In the genomic region with DNA sequence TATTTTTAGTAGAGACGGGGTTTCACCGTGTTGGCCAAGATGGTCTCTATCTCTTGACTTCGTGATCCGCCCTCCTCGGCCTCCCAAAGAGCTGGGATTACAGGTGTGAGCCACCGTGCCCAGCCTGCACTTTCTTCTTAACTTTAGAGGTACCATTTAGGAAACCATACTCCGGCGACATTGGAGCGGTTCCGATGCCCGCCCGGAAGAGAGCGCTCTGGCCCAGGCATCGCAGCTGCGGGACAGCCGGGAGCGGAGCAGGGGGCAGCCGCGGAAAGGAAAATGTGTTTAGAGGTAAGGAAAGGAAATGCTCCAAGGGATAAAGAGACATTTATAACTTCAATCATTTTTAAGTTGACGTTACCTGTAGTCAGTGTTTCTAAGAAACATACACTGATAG, we compare ENCODE assay signal across 27 cellular contexts. TPM values are rescaled to one million over a fixed set of nuclear protein-coding genes. Genes with fewer than 3 reads are reported as not detected.
"Had no signal": no experiment of that assay in that cellular context is flagged by ENCODE, and none has a peak within 500 bp of the region (broad histone marks: within the 10 kb centered on the region; RNA-seq: fewer than 3 reads in every experiment).

No MANE protein-coding gene starts in this region.

- H3K36me3 Mint-ChIP-seq: mesothelial cell of epicardium had no signal

- H3K27ac Mint-ChIP-seq: activated CD8-positive, alpha-beta T cell treated with anti-CD3 and anti-CD28 coated beads for 36 hours; activated T-helper 2 cell treated with anti-CD3 and anti-CD28 coated beads, Interferon-gamma antibody, Interleukin-2, Interleukin-4, amounts not matched to agents 10 μg/mL and 5 μg/mL and 100 μg/mL, durations not matched to agents 14 hours and 24 hours and 36 hours; dendritic cell treated with granulocyte-macrophage colony-stimulating factor and Interleukin-4, amounts not matched to agents 40 ng/mL and 50 ng/mL, for 4 days; mesothelial cell of epicardium; nephron progenitor cell; progenitor cell of endocrine pancreas; stimulated activated naive CD8-positive, alpha-beta T cell treated with anti-CD3 and anti-CD28 coated beads, Interleukin-15, Interleukin-2, amounts not matched to agents 100 ng/mL and 50 ng/mL, for 24 hours had no signal

- H3K36me3 ChIP-seq: adrenal gland, esophagus muscularis mucosa, lower lobe of right lung, right atrium auricular region, transverse colon, vagina had no signal

- H3K27ac ChIP-seq: adrenal gland, esophagus muscularis mucosa, hepatocyte, lower lobe of right lung, right atrium auricular region, transverse colon, vagina had no signal

- H2AFZ ChIP-seq: hepatocyte had no signal

- H3K4me3 Mint-ChIP-seq: activated CD8-positive, alpha-beta T cell treated with anti-CD3 and anti-CD28 coated beads for 36 hours; dendritic cell treated with granulocyte-macrophage colony-stimulating factor and Interleukin-4, amounts not matched to agents 40 ng/mL and 50 ng/mL, for 4 days; mesothelial cell of epicardium; nephron progenitor cell; stimulated activated naive CD8-positive, alpha-beta T cell treated with anti-CD3 and anti-CD28 coated beads, Interleukin-15, Interleukin-2, amounts not matched to agents 100 ng/mL and 50 ng/mL, for 24 hours had no signal

- DNase-seq: activated CD8-positive, alpha-beta T cell treated with anti-CD3 and anti-CD28 coated beads for 36 hours; activated naive CD4-positive, alpha-beta T cell treated with Interleukin-2 at 50 U/mL for 16 hours; activated T-cell treated with anti-CD3 and anti-CD28 coated beads, Interleukin-2, amount 50 U/mL, for 1 hour; adrenal gland; effector CD8-positive, alpha-beta T cell; left cardiac atrium; lower lobe of right lung; nephron progenitor cell; occipital lobe; stimulated activated CD4-positive, alpha-beta T cell treated with anti-CD3 and anti-CD28 coated beads, Interleukin-2, amount 100 ng/mL, for 24 hours; SW 1271; transverse colon had no signal

- H3K9me3 ChIP-seq: adrenal gland, esophagus muscularis mucosa, lower lobe of right lung, right atrium auricular region, transverse colon, vagina had no signal

- H3K4me3 ChIP-seq: adrenal gland, esophagus muscularis mucosa, hepatocyte, lower lobe of right lung, right atrium auricular region, transverse colon, vagina had no signal

- ATAC-seq: activated CD8-positive, alpha-beta T cell treated with anti-CD3 and anti-CD28 coated beads for 36 hours; left cardiac atrium; lower lobe of right lung had no signal

- H3K9me3 Mint-ChIP-seq: activated CD8-positive, alpha-beta T cell treated with anti-CD3 and anti-CD28 coated beads for 36 hours; activated T-helper 2 cell treated with anti-CD3 and anti-CD28 coated beads, Interferon-gamma antibody, Interleukin-2, Interleukin-4, amounts not matched to agents 10 μg/mL and 5 μg/mL and 100 μg/mL, durations not matched to agents 14 hours and 24 hours and 36 hours; dendritic cell treated with granulocyte-macrophage colony-stimulating factor and Interleukin-4, amounts not matched to agents 40 ng/mL and 50 ng/mL, for 4 days; stimulated activated naive CD8-positive, alpha-beta T cell treated with anti-CD3 and anti-CD28 coated beads, Interleukin-15, Interleukin-2, amounts not matched to agents 100 ng/mL and 50 ng/mL, for 24 hours had no signal

- H3K4me2 ChIP-seq: hepatocyte had no signal

- H3K27me3 ChIP-seq: vagina had no signal

- H3K79me2 ChIP-seq: hepatocyte had no signal

RNA-seq across cellular contexts. Expression of a gene that starts 6.0 kb away (rescaled TPM):
- total RNA-seq: endothelial cell of umbilical vein had no signal
- polyA plus RNA-seq: endothelial cell of umbilical vein had no signal

RNA-seq across cellular contexts. Expression of a gene that starts 58.2 kb away (rescaled TPM):
- total RNA-seq: activated CD8-positive, alpha-beta T cell treated with anti-CD3 and anti-CD28 coated beads for 36 hours; activated T-helper 2 cell treated with anti-CD3 and anti-CD28 coated beads, Interferon-gamma antibody, Interleukin-2, Interleukin-4, amounts not matched to agents 10 μg/mL and 5 μg/mL and 100 μg/mL, durations not matched to agents 14 hours and 24 hours and 36 hours; adrenal gland; cerebellum; endothelial cell of umbilical vein; esophagus muscularis mucosa; fibroblast of villous mesenchyme; glomerular endothelial cell; hepatocyte; left cardiac atrium; lower lobe of right lung; mesothelial cell of epicardium; occipital lobe; progenitor cell of endocrine pancreas; right atrium auricular region; skeletal muscle tissue; T-helper 2 cell treated with Interferon-gamma antibody and Interleukin-4, amounts not matched to agents 100 ng/mL and 5 ng/mL, for 36 hours; transverse colon; vagina had no signal
- polyA plus RNA-seq: adrenal gland, endothelial cell of umbilical vein, hepatocyte had no signal
